In the genomic region with DNA sequence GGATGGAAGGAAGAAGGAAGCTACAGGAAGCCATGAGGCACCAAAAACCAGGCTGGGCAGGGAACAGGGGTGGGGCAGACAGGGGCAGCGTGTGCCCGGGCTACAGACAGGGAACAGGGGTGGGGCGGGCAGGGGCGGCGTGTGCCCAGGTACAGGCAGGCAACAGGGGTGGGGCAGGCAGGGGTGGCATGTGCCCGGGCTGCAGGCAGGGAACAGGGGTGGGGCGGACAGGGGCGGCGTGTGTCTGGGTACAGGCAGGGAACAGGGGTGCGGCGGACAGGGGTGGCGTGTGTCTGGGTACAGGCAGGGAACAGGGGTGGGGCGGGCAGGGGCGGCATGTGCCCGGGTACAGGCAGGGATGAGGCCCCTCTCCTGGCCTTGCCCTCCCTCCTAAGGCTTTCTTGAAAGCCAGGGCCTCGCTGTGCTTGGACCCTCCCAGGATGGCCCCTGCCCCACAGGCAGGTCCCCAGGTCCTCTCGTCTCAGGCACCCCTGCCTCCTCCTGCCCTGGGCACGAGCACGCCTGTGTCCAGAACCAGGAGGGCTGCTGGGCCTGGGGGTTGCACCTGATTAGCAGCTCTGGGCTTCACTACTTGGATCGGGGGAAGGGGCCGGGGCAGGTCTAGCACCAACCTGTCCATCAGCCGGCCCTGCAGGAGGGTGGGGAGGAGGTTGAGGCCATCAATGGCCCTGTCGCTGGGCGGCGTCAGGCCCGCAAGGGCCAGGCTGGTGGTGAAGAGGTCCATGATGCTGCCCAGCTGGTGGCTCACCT, we compare ENCODE assay signal across 29 cellular contexts. TPM values are rescaled to one million over a fixed set of nuclear protein-coding genes. Genes with fewer than 3 reads are reported as not detected.
"Had no signal": no experiment of that assay in that cellular context is flagged by ENCODE, and none has a peak within 500 bp of the region (broad histone marks: within the 10 kb centered on the region; RNA-seq: fewer than 3 reads in every experiment).

No MANE protein-coding gene starts in this region.

- H3K27ac ChIP-seq: cardiac muscle cell, gastroesophageal sphincter, heart right ventricle, right lobe of liver, skin epidermis, upper lobe of right lung, VCaP had no signal

- DNase-seq: activated CD4-positive, alpha-beta T cell treated with anti-CD3 and anti-CD28 coated beads, Interleukin-2, amount 10 ng/mL, durations not matched to agents 7 days and 5 days; activated CD4-positive, CD25-positive, alpha-beta regulatory T cell treated with anti-CD3 and anti-CD28 coated beads, Interleukin-2, amount 50 U/mL, for 72 hours; activated CD8-positive, alpha-beta memory T cell treated with anti-CD3 and anti-CD28 coated beads, Interleukin-2, amount 10 ng/mL, durations not matched to agents 7 days and 5 days; activated CD8-positive, alpha-beta T cell treated with anti-CD3 and anti-CD28 coated beads for 36 hours; activated effector memory CD4-positive, alpha-beta T cell treated with anti-CD3 and anti-CD28 coated beads, Interleukin-2, amount 50 U/mL, for 16 hours; activated naive CD4-positive, alpha-beta T cell treated with anti-CD3 and anti-CD28 coated beads, Interleukin-2, amount 10 ng/mL, durations not matched to agents 7 days and 5 days; activated T-cell treated with anti-CD3 and anti-CD28 coated beads for 4 hours; amygdala; dermis blood vessel endothelial cell; effector CD8-positive, alpha-beta T cell; heart right ventricle; islet precursor cell; left cardiac atrium; mesenchymal stem cell; naive B cell; occipital lobe; posterior cingulate gyrus; right lobe of liver; stimulated activated CD4-positive, alpha-beta T cell treated with anti-CD3 and anti-CD28 coated beads, Interleukin-2, amount 100 ng/mL, for 24 hours; stimulated activated naive B cell treated with anti-CD40 and anti-IgM and Interleukin-4, amounts not matched to agents 10 μg/mL and 1 μg/mL and 100 μg/mL, for 72 hours; upper lobe of right lung had no signal

- H3K36me3 ChIP-seq: cardiac muscle cell had no signal

- H3K4me1 ChIP-seq: gastroesophageal sphincter, heart right ventricle, right lobe of liver, upper lobe of right lung had no signal

- H3K36me3 Mint-ChIP-seq: activated CD8-positive, alpha-beta memory T cell treated with anti-CD3 and anti-CD28 coated beads, Interleukin-2, amount 10 ng/mL, durations not matched to agents 7 days and 5 days; activated naive CD4-positive, alpha-beta T cell treated with anti-CD3 and anti-CD28 coated beads, Interleukin-2, amount 10 ng/mL, durations not matched to agents 7 days and 5 days; naive B cell had no signal

- H3K27ac Mint-ChIP-seq: activated CD4-positive, alpha-beta T cell treated with anti-CD3 and anti-CD28 coated beads, Interleukin-2, amount 10 ng/mL, durations not matched to agents 7 days and 5 days; activated CD8-positive, alpha-beta memory T cell treated with anti-CD3 and anti-CD28 coated beads, Interleukin-2, amount 10 ng/mL, durations not matched to agents 7 days and 5 days; activated CD8-positive, alpha-beta T cell treated with anti-CD3 and anti-CD28 coated beads for 36 hours; activated naive CD4-positive, alpha-beta T cell treated with anti-CD3 and anti-CD28 coated beads, Interleukin-2, amount 10 ng/mL, durations not matched to agents 7 days and 5 days; naive B cell had no signal

- H3K9me3 Mint-ChIP-seq: activated CD4-positive, alpha-beta T cell treated with anti-CD3 and anti-CD28 coated beads, Interleukin-2, amount 10 ng/mL, durations not matched to agents 7 days and 5 days; activated CD8-positive, alpha-beta T cell treated with anti-CD3 and anti-CD28 coated beads for 36 hours; activated naive CD4-positive, alpha-beta T cell treated with anti-CD3 and anti-CD28 coated beads, Interleukin-2, amount 10 ng/mL, durations not matched to agents 7 days and 5 days; naive B cell; stimulated activated naive B cell treated with anti-CD40 and anti-IgM and Interleukin-4, amounts not matched to agents 10 μg/mL and 1 μg/mL and 100 μg/mL, for 72 hours had no signal

- H3K27me3 ChIP-seq: cardiac muscle cell, gastroesophageal sphincter, heart right ventricle, right lobe of liver, upper lobe of right lung had no signal

- ATAC-seq: activated CD8-positive, alpha-beta T cell treated with anti-CD3 and anti-CD28 coated beads for 36 hours; gastroesophageal sphincter; heart right ventricle; left cardiac atrium; right lobe of liver; stimulated activated naive B cell treated with anti-CD40 and anti-IgM and Interleukin-4, amounts not matched to agents 10 μg/mL and 1 μg/mL and 100 μg/mL, for 72 hours; upper lobe of right lung had no signal

- H3K4me3 ChIP-seq: cardiac muscle cell, gastroesophageal sphincter, heart right ventricle, right lobe of liver, skin epidermis, upper lobe of right lung had no signal

- H3K4me3 Mint-ChIP-seq: activated CD4-positive, alpha-beta T cell treated with anti-CD3 and anti-CD28 coated beads, Interleukin-2, amount 10 ng/mL, durations not matched to agents 7 days and 5 days; activated CD8-positive, alpha-beta memory T cell treated with anti-CD3 and anti-CD28 coated beads, Interleukin-2, amount 10 ng/mL, durations not matched to agents 7 days and 5 days; activated CD8-positive, alpha-beta T cell treated with anti-CD3 and anti-CD28 coated beads for 36 hours; activated naive CD4-positive, alpha-beta T cell treated with anti-CD3 and anti-CD28 coated beads, Interleukin-2, amount 10 ng/mL, durations not matched to agents 7 days and 5 days; naive B cell; stimulated activated naive B cell treated with anti-CD40 and anti-IgM and Interleukin-4, amounts not matched to agents 10 μg/mL and 1 μg/mL and 100 μg/mL, for 72 hours had no signal

- H3K4me1 Mint-ChIP-seq: activated CD4-positive, alpha-beta T cell treated with anti-CD3 and anti-CD28 coated beads, Interleukin-2, amount 10 ng/mL, durations not matched to agents 7 days and 5 days; activated CD8-positive, alpha-beta memory T cell treated with anti-CD3 and anti-CD28 coated beads, Interleukin-2, amount 10 ng/mL, durations not matched to agents 7 days and 5 days; activated naive CD4-positive, alpha-beta T cell treated with anti-CD3 and anti-CD28 coated beads, Interleukin-2, amount 10 ng/mL, durations not matched to agents 7 days and 5 days; stimulated activated naive B cell treated with anti-CD40 and anti-IgM and Interleukin-4, amounts not matched to agents 10 μg/mL and 1 μg/mL and 100 μg/mL, for 72 hours had no signal

- H3K9me3 ChIP-seq: gastroesophageal sphincter, heart right ventricle, right lobe of liver, upper lobe of right lung had no signal

- H3K27me3 Mint-ChIP-seq: activated CD4-positive, alpha-beta T cell treated with anti-CD3 and anti-CD28 coated beads, Interleukin-2, amount 10 ng/mL, durations not matched to agents 7 days and 5 days; activated CD8-positive, alpha-beta memory T cell treated with anti-CD3 and anti-CD28 coated beads, Interleukin-2, amount 10 ng/mL, durations not matched to agents 7 days and 5 days; activated CD8-positive, alpha-beta T cell treated with anti-CD3 and anti-CD28 coated beads for 36 hours; activated naive CD4-positive, alpha-beta T cell treated with anti-CD3 and anti-CD28 coated beads, Interleukin-2, amount 10 ng/mL, durations not matched to agents 7 days and 5 days; naive B cell; stimulated activated naive B cell treated with anti-CD40 and anti-IgM and Interleukin-4, amounts not matched to agents 10 μg/mL and 1 μg/mL and 100 μg/mL, for 72 hours had no signal

RNA-seq across cellular contexts. Expression of a gene that starts 40.2 kb away (rescaled TPM):
- total RNA-seq: activated CD4-positive, alpha-beta T cell treated with anti-CD3 and anti-CD28 coated beads, Interleukin-2, amount 10 ng/mL, durations not matched to agents 7 days and 5 days; activated CD8-positive, alpha-beta memory T cell treated with anti-CD3 and anti-CD28 coated beads, Interleukin-2, amount 10 ng/mL, durations not matched to agents 7 days and 5 days; activated CD8-positive, alpha-beta T cell treated with anti-CD3 and anti-CD28 coated beads for 36 hours; cardiac muscle cell; dermis blood vessel endothelial cell; left cardiac atrium; lower leg skin; mononuclear cell; occipital lobe; subcutaneous adipose tissue; T-helper 2 cell treated with Interferon-gamma antibody and Interleukin-4, amounts not matched to agents 100 ng/mL and 5 ng/mL, for 36 hours; upper lobe of right lung had no signal
